Comparison of ENCODE assay signal across 8 cellular contexts in the genomic region with DNA sequence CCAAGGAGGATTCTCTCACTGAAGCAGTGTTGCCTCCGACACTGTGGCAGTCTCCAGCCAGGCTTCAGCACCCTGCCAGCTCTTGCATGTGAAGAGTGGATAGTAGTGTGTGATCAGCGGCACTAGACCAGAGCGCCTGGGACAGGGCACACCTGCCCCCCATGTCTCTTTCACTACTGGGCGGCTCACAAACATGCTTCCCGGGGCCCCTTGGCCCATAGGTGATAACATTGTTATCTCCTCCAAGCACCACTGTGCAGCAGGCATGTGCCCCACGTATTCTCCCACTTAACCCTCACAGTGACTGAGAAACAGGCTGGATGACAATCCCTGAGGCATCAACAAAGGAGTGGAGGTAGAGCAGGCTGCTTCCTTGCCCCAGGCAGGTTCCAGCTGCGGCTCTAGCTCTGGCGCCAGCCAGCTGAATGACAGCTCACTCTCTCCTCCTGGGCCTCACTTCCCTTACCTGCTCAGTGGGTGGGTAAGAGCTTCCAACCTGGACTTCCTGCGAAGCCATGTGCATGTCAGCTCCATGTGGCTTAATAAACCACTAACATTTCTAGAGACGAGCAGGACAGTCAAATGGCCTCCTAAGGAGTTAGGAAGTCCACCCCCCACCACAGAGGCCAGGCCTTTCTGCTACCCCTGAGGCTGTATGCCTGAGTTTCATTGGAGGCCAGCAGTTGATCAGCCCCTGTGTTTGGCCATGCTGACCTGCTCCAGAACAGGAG. TPM values are rescaled to one million over a fixed set of nuclear protein-coding genes. Genes with fewer than 3 reads are reported as not detected.
DNase-seq lines count a peak whose midpoint lies in the region; ATAC-seq and TF ChIP-seq lines count a peak whose summit lies in the region.

No MANE protein-coding gene starts in this region.

- H3K27ac ChIP-seq in RWPE2 (ENCODE audit: poor library complexity, severe bottlenecking) = peak overlapping the region; percentile 42
- H3K27ac ChIP-seq in skin epidermis = peak overlapping the region in 18 of 21 experiments; percentile 33 to 99 (median 78)
- H3K27ac ChIP-seq in WERI-Rb-1 = no peak overlapping the region

- no peaks in the 10 kb centered on the region for H3K27me3 Mint-ChIP-seq in IgD-negative memory B cell

- H3K36me3 Mint-ChIP-seq in IgD-negative memory B cell = peaks cover 2% of the 10 kb centered on the region

- ATAC-seq in RWPE2 (ENCODE audit: low read depth) (peak; percentile 51), esophagus mucosa (peak; percentile 59), HG02588 (IDR thresholded peaks at IDR 0.05; ENCODE audit: unreplicated experiment) (no peak), GM21528 (IDR thresholded peaks at IDR 0.05; ENCODE audit: low FRiP score, unreplicated experiment) (no peak)

- H3K4me1 Mint-ChIP-seq in IgD-negative memory B cell = peaks cover 45 to 81% (median 76%) of the 10 kb centered on the region in 3 donors

- H3K27ac Mint-ChIP-seq in IgD-negative memory B cell = peak overlapping the region; percentile 15 to 83 (median 67)

- H3K27me3 ChIP-seq in RWPE2 (ENCODE audit: insufficient read depth, poor library complexity, severe bottlenecking) = no peaks in the 10 kb centered on the region
- H3K27me3 ChIP-seq in WERI-Rb-1 (ENCODE audit: insufficient read depth, low read depth, severe bottlenecking) = no peaks in the 10 kb centered on the region

- peaks cover 59% of the 10 kb centered on the region for H3K4me1 ChIP-seq in RWPE2 (ENCODE audit: insufficient read depth, poor library complexity, severe bottlenecking)

- H3K9me3 Mint-ChIP-seq in IgD-negative memory B cell = no peaks in the 10 kb centered on the region

- H3K9me3 ChIP-seq in RWPE2 (ENCODE audit: severe bottlenecking) = peaks cover 5% of the 10 kb centered on the region
- H3K9me3 ChIP-seq in WERI-Rb-1 (ENCODE audit: severe bottlenecking) = no peaks in the 10 kb centered on the region

- H3K36me3 ChIP-seq in RWPE2 (ENCODE audit: low read depth) (0 out of 2 replicates have a peak, but pooled peaks cover 4% of the 10 kb centered on the region), WERI-Rb-1 (no peaks in the 10 kb centered on the region; the same call in 1 of the 2 replicates)

- TF ChIP-seq CTCF in RWPE2 (IDR thresholded peaks at IDR 0.05; ENCODE audit: poor library complexity, severe bottlenecking) (no peak), WERI-Rb-1 (IDR thresholded peaks at IDR 0.05; ENCODE audit: low read depth, low read length) (no peak), GM13977 (IDR thresholded peaks at IDR 0.05; ENCODE audit: extremely low read depth, insufficient read depth, missing control alignments) (no peak)

- DNase-seq in RWPE2 (ENCODE audit: low spot score) (no peak), WERI-Rb-1 (no peak), GM13977 (ENCODE audit: low spot score) (no peak)

- peak overlapping the region in 2 of 4 donors; percentile 60 to 95 for H3K4me3 Mint-ChIP-seq in IgD-negative memory B cell

- in situ Hi-C loops in GM13977 (cut with MboI; ENCODE audit: low pct_unique_long_range_greater_than_20kb, low sequenced_read_pairs, unreplicated experiment) = no loop called here

- H3K4me3 ChIP-seq in RWPE2 (ENCODE audit: severe bottlenecking) = no peak overlapping the region
- H3K4me3 ChIP-seq in skin epidermis = no peak overlapping the region
- H3K4me3 ChIP-seq in WERI-Rb-1 (ENCODE audit: low read depth, low read length) = no peak overlapping the region

RNA-seq across cellular contexts. Expression of a gene that starts 37.8 kb away (rescaled TPM):
- 81.4 TPM for polyA plus RNA-seq in IgD-negative memory B cell
- 42.7 TPM for total RNA-seq in esophagus mucosa

Comparison
In these comparisons a context has a peak if more than half of its experiments do, and no peak if none do; other contexts are left out.
1. ATAC-seq: peak in RWPE2 (single experiment) and esophagus mucosa (single experiment); none in HG02588 (single experiment) and GM21528 (single experiment).